Comparison of ENCODE assay signal across 1 cellular context in genomic region chr13:50387124-50387581, GRCh38.
TF ChIP-seq lines count a peak whose summit lies in the region.

No MANE protein-coding gene starts in this region.

TF ChIP-seq in SK-N-SH, 30 proteins besides CTCF, POLR2A, EP300 and RAD21 (continued from another document):
- no peak for TF ChIP-seq USF2 (IDR thresholded peaks at IDR 0.05; ENCODE audit: borderline replicate concordance, low read depth, low read length)
- no peak for TF ChIP-seq TEAD4 (IDR thresholded peaks at IDR 0.05; ENCODE audit: borderline replicate concordance, insufficient read depth)
- no peak for TF ChIP-seq YY1 (IDR thresholded peaks at IDR 0.05; ENCODE audit: low read depth)
- TF ChIP-seq NRF1 (IDR thresholded peaks at IDR 0.05; ENCODE audit: low read depth, low read length), result no peak
- no peak for TF ChIP-seq GABPA (IDR thresholded peaks at IDR 0.05; ENCODE audit: low read depth)
- no peak for TF ChIP-seq REST (IDR thresholded peaks at IDR 0.05; ENCODE audit: low read depth, low read length)
- no peak for TF ChIP-seq USF1 (IDR thresholded peaks at IDR 0.05; ENCODE audit: borderline replicate concordance, low read depth)
TF ChIP-seq in SK-N-SH: peak in this region for 0.
